ENCODE assay signal across 18 cellular contexts in the genomic region with DNA sequence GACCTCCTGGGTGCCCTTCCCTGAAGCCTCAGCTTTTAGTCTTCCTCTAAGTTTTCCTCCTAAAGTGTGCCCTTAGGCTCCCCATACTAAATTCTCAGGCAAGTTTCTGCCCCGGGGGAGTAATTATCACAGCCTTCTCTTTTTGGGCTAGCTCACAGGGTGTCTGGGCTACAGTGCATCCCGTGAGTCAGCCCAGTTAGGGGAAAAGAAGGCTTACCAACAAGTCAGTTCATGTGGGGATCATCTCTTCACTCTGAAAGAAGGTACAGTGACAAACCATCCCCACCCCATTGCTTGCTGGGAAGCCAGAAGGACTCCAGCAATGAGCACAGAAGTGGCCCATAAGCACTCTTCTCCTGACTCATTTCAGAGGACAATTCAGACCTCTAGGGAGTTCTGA.
"Had no signal": no experiment of that assay in that cellular context is flagged by ENCODE, and none has a peak within 500 bp of the region (broad histone marks: within the 10 kb centered on the region; RNA-seq: fewer than 3 reads in every experiment).

No MANE protein-coding gene starts in this region.

- H3K36me3 ChIP-seq: gastrocnemius medialis, heart right ventricle, lower lobe of right lung, ovary, right lobe of liver, stomach had no signal

- H3K27me3 Mint-ChIP-seq: central memory CD8-positive, alpha-beta T cell had no signal

- H3K4me3 ChIP-seq: gastrocnemius medialis, heart right ventricle, lower lobe of right lung, ovary, right lobe of liver, stomach, testis had no signal

- DNase-seq: activated CD4-positive, alpha-beta T cell treated with anti-CD3 and anti-CD28 coated beads, Interleukin-2, amount 50 U/mL, for 48 hours; activated CD4-positive, CD25-positive, alpha-beta regulatory T cell treated with anti-CD3 and anti-CD28 coated beads, Interleukin-2, amount 50 U/mL, for 72 hours; activated naive CD4-positive, alpha-beta T cell treated with anti-CD3 and anti-CD28 coated beads, Interleukin-2, amount 50 U/mL, for 16 hours; activated T-cell treated with anti-CD3 and anti-CD28 coated beads, Interleukin-2, amount 50 U/mL, for 24 hours; cortex of kidney; effector CD4-positive, alpha-beta T cell; gastrocnemius medialis; heart right ventricle; left colon; lower lobe of right lung; nephron progenitor cell; ovary; right lobe of liver; stomach; T-helper 9 cell; testis had no signal

- H3K27me3 ChIP-seq: gastrocnemius medialis, ovary, right lobe of liver, stomach, testis had no signal

- H3K4me1 ChIP-seq: gastrocnemius medialis, heart right ventricle, lower lobe of right lung, right lobe of liver, stomach, testis had no signal

- H3K27ac Mint-ChIP-seq: activated T-cell treated with anti-CD3 and anti-CD28 coated beads, Interleukin-2, amount 50 U/mL, for 24 hours; mesothelial cell of epicardium; nephron progenitor cell had no signal

- H3K27ac ChIP-seq: gastrocnemius medialis, heart right ventricle, lower lobe of right lung, ovary, right lobe of liver, stomach, testis had no signal

- H3K9me3 ChIP-seq: gastrocnemius medialis, lower lobe of right lung, ovary, right lobe of liver, stomach, testis had no signal

- ATAC-seq: gastrocnemius medialis, heart right ventricle, left colon, lower lobe of right lung, right lobe of liver had no signal

- H3K4me3 Mint-ChIP-seq: activated T-cell treated with anti-CD3 and anti-CD28 coated beads, Interleukin-2, amount 50 U/mL, for 24 hours; central memory CD8-positive, alpha-beta T cell; mesothelial cell of epicardium; nephron progenitor cell had no signal

- H3K4me1 Mint-ChIP-seq: central memory CD8-positive, alpha-beta T cell; mesothelial cell of epicardium; nephron progenitor cell had no signal

- H3K9me3 Mint-ChIP-seq: central memory CD8-positive, alpha-beta T cell had no signal

- H3K36me3 Mint-ChIP-seq: mesothelial cell of epicardium had no signal
